ENCODE assay signal across 1 cellular context in genomic region chr10:97607076-97607635, GRCh38.
TF ChIP-seq lines count a peak whose summit lies in the region.

No MANE protein-coding gene starts in this region.

TF ChIP-seq in IMR-90, 13 proteins besides CTCF, POLR2A, EP300 and RAD21:
- TF ChIP-seq RCOR1 (IDR thresholded peaks at IDR 0.05; ENCODE audit: insufficient replicate concordance, low read length) (no peak), BHLHE40 (IDR thresholded peaks at IDR 0.05; ENCODE audit: low read depth, low read length) (no peak), MAFK (IDR thresholded peaks at IDR 0.05; ENCODE audit: low read depth, low read length) (no peak), CEBPB (IDR thresholded peaks at IDR 0.05; ENCODE audit: low read depth, low read length) (no peak), NFE2L2 (IDR thresholded peaks at IDR 0.05; ENCODE audit: low read depth, low read length) (no peak), FOS (IDR thresholded peaks at IDR 0.05; ENCODE audit: low read depth, low read length) (no peak), SMC3 (IDR thresholded peaks at IDR 0.05; ENCODE audit: low read depth, low read length) (no peak)
- TF ChIP-seq, protein P1, sequence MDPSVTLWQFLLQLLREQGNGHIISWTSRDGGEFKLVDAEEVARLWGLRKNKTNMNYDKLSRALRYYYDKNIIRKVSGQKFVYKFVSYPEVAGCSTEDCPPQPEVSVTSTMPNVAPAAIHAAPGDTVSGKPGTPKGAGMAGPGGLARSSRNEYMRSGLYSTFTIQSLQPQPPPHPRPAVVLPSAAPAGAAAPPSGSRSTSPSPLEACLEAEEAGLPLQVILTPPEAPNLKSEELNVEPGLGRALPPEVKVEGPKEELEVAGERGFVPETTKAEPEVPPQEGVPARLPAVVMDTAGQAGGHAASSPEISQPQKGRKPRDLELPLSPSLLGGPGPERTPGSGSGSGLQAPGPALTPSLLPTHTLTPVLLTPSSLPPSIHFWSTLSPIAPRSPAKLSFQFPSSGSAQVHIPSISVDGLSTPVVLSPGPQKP (IDR thresholded peaks at IDR 0.05; ENCODE audit: borderline replicate concordance, low read depth, low read length), result no peak
TF ChIP-seq in IMR-90: peak in this region for 0.
